Comparison of ENCODE assay signal across 28 cellular contexts in genomic region chr10:105872665-105873064, GRCh38.
"Had no signal": no experiment of that assay in that cellular context is flagged by ENCODE, and none has a peak within 500 bp of the region (broad histone marks: within the 10 kb centered on the region; RNA-seq: fewer than 3 reads in every experiment).

No MANE protein-coding gene starts in this region.

- H3K9ac ChIP-seq: neural progenitor cell, parathyroid adenoma had no signal

- H3K4me1 Mint-ChIP-seq: natural killer cell; nephron; neural progenitor cell; stimulated activated effector memory CD8-positive, alpha-beta T cell treated with anti-CD3 and anti-CD28 coated beads, Interleukin-12 subunit alpha, Interleukin-12 subunit beta, amount 100 ng/mL, for 72 hours; stimulated activated naive B cell treated with anti-CD40 and anti-IgM and Interleukin-4, amounts not matched to agents 10 μg/mL and 1 μg/mL and 100 μg/mL, for 72 hours had no signal

- H3K4me3 Mint-ChIP-seq: natural killer cell; nephron; neural progenitor cell; stimulated activated effector memory CD8-positive, alpha-beta T cell treated with anti-CD3 and anti-CD28 coated beads, Interleukin-12 subunit alpha, Interleukin-12 subunit beta, amount 100 ng/mL, for 72 hours; stimulated activated naive B cell treated with anti-CD40 and anti-IgM and Interleukin-4, amounts not matched to agents 10 μg/mL and 1 μg/mL and 100 μg/mL, for 72 hours; stimulated activated naive CD8-positive, alpha-beta T cell treated with anti-CD3 and anti-CD28 coated beads, Interleukin-15, Interleukin-2, amounts not matched to agents 100 ng/mL and 50 ng/mL, for 24 hours had no signal

- H3K79me2 ChIP-seq: parathyroid adenoma had no signal

- H3K9me3 ChIP-seq: ovary, right lobe of liver, thyroid gland, upper lobe of right lung, uterus had no signal

- H3K36me3 Mint-ChIP-seq: natural killer cell; neural progenitor cell; stimulated activated effector memory CD8-positive, alpha-beta T cell treated with anti-CD3 and anti-CD28 coated beads, Interleukin-12 subunit alpha, Interleukin-12 subunit beta, amount 100 ng/mL, for 72 hours; stimulated activated naive B cell treated with anti-CD40 and anti-IgM and Interleukin-4, amounts not matched to agents 10 μg/mL and 1 μg/mL and 100 μg/mL, for 72 hours had no signal

- H3K27ac ChIP-seq: neural progenitor cell, ovary, parathyroid adenoma, psoas muscle, right lobe of liver, sigmoid colon, stomach, thoracic aorta, thyroid gland, tibial nerve, upper lobe of right lung, uterus had no signal

- H3K27ac Mint-ChIP-seq: natural killer cell; nephron; neural progenitor cell; progenitor cell of endocrine pancreas; stimulated activated effector memory CD8-positive, alpha-beta T cell treated with anti-CD3 and anti-CD28 coated beads, Interleukin-12 subunit alpha, Interleukin-12 subunit beta, amount 100 ng/mL, for 72 hours; stimulated activated naive B cell treated with anti-CD40 and anti-IgM and Interleukin-4, amounts not matched to agents 10 μg/mL and 1 μg/mL and 100 μg/mL, for 72 hours; stimulated activated naive CD8-positive, alpha-beta T cell treated with anti-CD3 and anti-CD28 coated beads, Interleukin-15, Interleukin-2, amounts not matched to agents 100 ng/mL and 50 ng/mL, for 24 hours had no signal

- H3K27me3 Mint-ChIP-seq: progenitor cell of endocrine pancreas; stimulated activated naive B cell treated with anti-CD40 and anti-IgM and Interleukin-4, amounts not matched to agents 10 μg/mL and 1 μg/mL and 100 μg/mL, for 72 hours; stimulated activated naive CD8-positive, alpha-beta T cell treated with anti-CD3 and anti-CD28 coated beads, Interleukin-15, Interleukin-2, amounts not matched to agents 100 ng/mL and 50 ng/mL, for 24 hours had no signal

- H2AFZ ChIP-seq: neural progenitor cell, parathyroid adenoma had no signal

- FAIRE-seq: small intestine had no signal

- H3K27me3 ChIP-seq: neural progenitor cell, ovary, right lobe of liver, sigmoid colon, stomach, thyroid gland, tibial nerve, upper lobe of right lung, uterus had no signal

- H3K36me3 ChIP-seq: neural progenitor cell, ovary, right lobe of liver, sigmoid colon, stomach, thoracic aorta, thyroid gland, tibial nerve, upper lobe of right lung, uterus had no signal

- ATAC-seq: natural killer cell; psoas muscle; right cardiac atrium; right lobe of liver; stimulated activated effector memory CD8-positive, alpha-beta T cell treated with anti-CD3 and anti-CD28 coated beads, Interleukin-12 subunit alpha, Interleukin-12 subunit beta, amount 100 ng/mL, for 72 hours; stimulated activated naive B cell treated with anti-CD40 and anti-IgM and Interleukin-4, amounts not matched to agents 10 μg/mL and 1 μg/mL and 100 μg/mL, for 72 hours; upper lobe of right lung had no signal

- DNase-seq: natural killer cell; occipital lobe; ovary; posterior cingulate gyrus; psoas muscle; right cardiac atrium; right lobe of liver; sigmoid colon; small intestine; stimulated activated CD4-positive, alpha-beta T cell treated with anti-CD3 and anti-CD28 coated beads, Interleukin-15, amount 100 ng/mL, for 24 hours; stimulated activated CD4-positive, alpha-beta T cell treated with anti-CD3 and anti-CD28 coated beads, Interleukin-2, amount 100 ng/mL, for 24 hours; stimulated activated CD4-positive, alpha-beta T cell treated with anti-CD3 and anti-CD28 coated beads, Interleukin-2, amount 100 ng/mL, for 48 hours; stimulated activated CD4-positive, alpha-beta T cell treated with anti-CD3 and anti-CD28 coated beads, Interleukin-4, amount 100 ng/mL, for 24 hours; stimulated activated naive B cell treated with anti-CD40 and anti-IgM and Interleukin-4, amounts not matched to agents 10 μg/mL and 1 μg/mL and 100 μg/mL, for 72 hours; stimulated activated naive CD4-positive, alpha-beta T cell treated with Interleukin-2 at 50 U/mL for 16 hours; stomach; thyroid gland; trophoblast cell; upper lobe of right lung; uterus had no signal

- H3K4me3 ChIP-seq: neural progenitor cell, ovary, psoas muscle, right lobe of liver, sigmoid colon, stomach, thoracic aorta, thyroid gland, tibial nerve, upper lobe of right lung, uterus had no signal

- H3K4me1 ChIP-seq: neural progenitor cell, parathyroid adenoma, psoas muscle, right lobe of liver, stomach, thyroid gland, tibial nerve, upper lobe of right lung, uterus had no signal

- H3K9me3 Mint-ChIP-seq: stimulated activated naive CD8-positive, alpha-beta T cell treated with anti-CD3 and anti-CD28 coated beads, Interleukin-15, Interleukin-2, amounts not matched to agents 100 ng/mL and 50 ng/mL, for 24 hours had no signal

- H3K4me2 ChIP-seq: neural progenitor cell had no signal
